ENCODE assay signal across 36 cellular contexts in genomic region chr14:103050935-103051334, GRCh38. TPM values are rescaled to one million over a fixed set of nuclear protein-coding genes. Genes with fewer than 3 reads are reported as not detected.
"Had no signal": no experiment of that assay in that cellular context is flagged by ENCODE, and none has a peak within 500 bp of the region (broad histone marks: within the 10 kb centered on the region; RNA-seq: fewer than 3 reads in every experiment).

No MANE protein-coding gene starts in this region.

- DNase-seq: activated CD4-positive, alpha-beta T cell treated with anti-CD3 and anti-CD28 coated beads, Interleukin-2, amount 10 ng/mL, durations not matched to agents 24 days and 14 days; activated CD4-positive, alpha-beta T cell treated with anti-CD3 and anti-CD28 coated beads, Interleukin-2, amount 50 U/mL, for 4 hours; activated CD8-positive, alpha-beta T cell treated with anti-CD3 and anti-CD28 coated beads for 36 hours; activated effector memory CD4-positive, alpha-beta T cell treated with anti-CD3 and anti-CD28 coated beads, Interleukin-2, amount 50 U/mL, for 16 hours; activated naive CD4-positive, alpha-beta T cell; activated naive CD4-positive, alpha-beta T cell treated with anti-CD3 and anti-CD28 coated beads, Interleukin-2, amount 50 U/mL, for 16 hours; activated naive CD8-positive, alpha-beta T cell treated with anti-CD3 and anti-CD28 coated beads for 36 hours; activated T-cell treated with anti-CD3 and anti-CD28 coated beads, Interleukin-2, amount 50 U/mL, for 1 hour; activated T-cell treated with anti-CD3 and anti-CD28 coated beads, Interleukin-2, amount 50 U/mL, for 72 hours; amniotic stem cell; aorta; brain microvascular endothelial cell; Kasumi-1; KG1; MG63; NCI-H1048; NCI-H1105 treated with DMSO at 0.1 percent for 48 hours; NCI-H1436; NCI-H1694; NCI-H1930; NCI-H2081 treated with DMSO at 0.1 percent for 48 hours; NCI-H345; NCI-H524 treated with DMSO at 0.1 percent for 48 hours; RPMI8226; SHP77 treated with DMSO at 0.1 percent for 48 hours; SW 1271; T-helper 1 cell; T-helper 2 cell; T-helper 9 cell; WERI-Rb-1 had no signal

- H3K27me3 ChIP-seq: brain microvascular endothelial cell, MG63, Peyer's patch, SJSA1 had no signal

- H3K27ac ChIP-seq: brain microvascular endothelial cell, Peyer's patch, SJSA1, WERI-Rb-1 had no signal

- H3K36me3 ChIP-seq: Peyer's patch had no signal

- H3K9me3 ChIP-seq: MG63, Peyer's patch, SJSA1 had no signal

- H3K4me3 ChIP-seq: MG63, Peyer's patch, SJSA1 had no signal

- ATAC-seq: activated CD8-positive, alpha-beta T cell treated with anti-CD3 and anti-CD28 coated beads for 36 hours; activated T-cell treated with anti-CD3 and anti-CD28 coated beads, Interleukin-2, amount 50 U/mL, for 72 hours; activated T-helper 17 cell treated with anti-CD3 and anti-CD28 coated beads, Interleukin-2, amount 50 U/mL, for 72 hours; SK-N-SH treated with all-trans-retinoic acid at 6 μM for 48 hours had no signal

RNA-seq across cellular contexts. Expression of gene LBHD2, which starts 33.1 kb away (rescaled TPM):
- total RNA-seq: activated CD4-positive, alpha-beta T cell treated with anti-CD3 and anti-CD28 coated beads, Interleukin-2, amount 10 ng/mL, durations not matched to agents 24 days and 14 days; activated CD8-positive, alpha-beta memory T cell treated with anti-CD3 and anti-CD28 coated beads for 36 hours; activated CD8-positive, alpha-beta T cell treated with anti-CD3 and anti-CD28 coated beads for 36 hours; activated naive CD8-positive, alpha-beta T cell treated with anti-CD3 and anti-CD28 coated beads for 36 hours; activated T-cell treated with anti-CD3 and anti-CD28 coated beads, Interleukin-2, amount 50 U/mL, for 72 hours; activated T-helper 17 cell treated with anti-CD3 and anti-CD28 coated beads, Interleukin-2, amount 50 U/mL, for 72 hours; aorta; NCI-H460; Peyer's patch had no signal

RNA-seq across cellular contexts. Expression of gene EXOC3L4, which starts 43.6 kb away (rescaled TPM):
- total RNA-seq: activated CD4-positive, alpha-beta T cell treated with anti-CD3 and anti-CD28 coated beads, Interleukin-2, amount 10 ng/mL, durations not matched to agents 24 days and 14 days; activated CD8-positive, alpha-beta memory T cell treated with anti-CD3 and anti-CD28 coated beads for 36 hours; activated CD8-positive, alpha-beta T cell treated with anti-CD3 and anti-CD28 coated beads for 36 hours; activated naive CD8-positive, alpha-beta T cell treated with anti-CD3 and anti-CD28 coated beads for 36 hours; activated T-cell treated with anti-CD3 and anti-CD28 coated beads, Interleukin-2, amount 50 U/mL, for 72 hours; activated T-helper 17 cell treated with anti-CD3 and anti-CD28 coated beads, Interleukin-2, amount 50 U/mL, for 72 hours had no signal
